ENCODE assay signal across 24 cellular contexts in the genomic region with DNA sequence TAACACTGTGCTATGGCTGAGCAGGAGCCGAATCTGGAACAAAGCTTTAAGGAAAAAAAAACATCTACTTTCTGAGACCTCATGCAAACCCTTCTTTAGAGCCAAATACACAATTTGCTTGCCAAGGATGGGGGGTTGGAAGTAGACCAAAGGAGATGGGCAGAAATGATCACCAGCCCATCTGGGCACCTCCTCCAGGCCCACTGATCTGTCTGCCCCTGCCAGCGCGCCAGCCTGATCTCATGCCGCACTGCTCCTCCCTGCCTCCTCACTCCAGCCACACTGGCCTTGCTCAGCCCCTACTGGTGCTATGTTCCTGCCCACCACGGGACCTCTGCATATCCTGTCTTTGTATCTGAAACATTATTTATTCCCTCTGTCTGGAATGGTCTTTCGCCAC.
"Had no signal": no experiment of that assay in that cellular context is flagged by ENCODE, and none has a peak within 500 bp of the region (broad histone marks: within the 10 kb centered on the region; RNA-seq: fewer than 3 reads in every experiment).

No MANE protein-coding gene starts in this region.

- H3K27me3 Mint-ChIP-seq: activated naive CD8-positive, alpha-beta T cell; activated T-helper 17 cell treated with anti-CD3 and anti-CD28 coated beads, Interleukin-2, amount 50 U/mL, for 72 hours; naive thymus-derived CD4-positive, alpha-beta T cell had no signal

- H3K27ac Mint-ChIP-seq: activated CD8-positive, alpha-beta T cell treated with anti-CD3 and anti-CD28 coated beads, Interleukin-2, amount 10 ng/mL, durations not matched to agents 7 days and 5 days; activated T-helper 17 cell treated with anti-CD3 and anti-CD28 coated beads, Interleukin-2, amount 50 U/mL, for 72 hours had no signal

- H3K4me3 ChIP-seq: breast epithelium, lower lobe of right lung, sigmoid colon, smooth muscle cell, upper lobe of right lung had no signal

- H3K9me3 ChIP-seq: breast epithelium, lower lobe of right lung, sigmoid colon, upper lobe of right lung had no signal

- H3K4me1 ChIP-seq: breast epithelium, lower lobe of right lung, upper lobe of right lung had no signal

- H3K27ac ChIP-seq: breast epithelium, lower lobe of right lung, sigmoid colon, upper lobe of right lung had no signal

- H3K4me1 Mint-ChIP-seq: activated T-helper 17 cell treated with anti-CD3 and anti-CD28 coated beads, Interleukin-2, amount 50 U/mL, for 72 hours; naive thymus-derived CD4-positive, alpha-beta T cell; neural crest cell had no signal

- H3K9me3 Mint-ChIP-seq: activated T-helper 17 cell treated with anti-CD3 and anti-CD28 coated beads, Interleukin-2, amount 50 U/mL, for 72 hours; naive thymus-derived CD4-positive, alpha-beta T cell; neural crest cell had no signal

- FAIRE-seq: endometrium, keratinocyte, TTC549 had no signal

- H3K4me3 Mint-ChIP-seq: activated CD8-positive, alpha-beta T cell treated with anti-CD3 and anti-CD28 coated beads, Interleukin-2, amount 10 ng/mL, durations not matched to agents 7 days and 5 days; activated naive CD8-positive, alpha-beta T cell; activated T-helper 17 cell treated with anti-CD3 and anti-CD28 coated beads, Interleukin-2, amount 50 U/mL, for 72 hours; naive thymus-derived CD4-positive, alpha-beta T cell; neural crest cell had no signal

- DNase-seq: activated CD4-positive, alpha-beta T cell treated with anti-CD3 and anti-CD28 coated beads for 1 hour; activated CD4-positive, alpha-beta T cell treated with anti-CD3 and anti-CD28 coated beads, Interleukin-2, amount 50 U/mL, for 1 hour; activated CD8-positive, alpha-beta T cell treated with anti-CD3 and anti-CD28 coated beads, Interleukin-2, amount 10 ng/mL, durations not matched to agents 7 days and 5 days; activated naive CD4-positive, alpha-beta T cell; erythroblast; foreskin fibroblast; lower lobe of right lung; naive thymus-derived CD4-positive, alpha-beta T cell; occipital lobe; sigmoid colon; stimulated activated CD4-positive, alpha-beta T cell treated with anti-CD3 and anti-CD28 coated beads, Interleukin-15, amount 100 ng/mL, for 24 hours; stimulated activated CD4-positive, alpha-beta T cell treated with anti-CD3 and anti-CD28 coated beads, Interleukin-2, amount 100 ng/mL, for 48 hours; stimulated activated naive CD4-positive, alpha-beta T cell treated with Interleukin-2 at 50 U/mL for 16 hours; T-helper 1 cell; upper lobe of right lung had no signal

- H3K27me3 ChIP-seq: breast epithelium, sigmoid colon, upper lobe of right lung had no signal

- ATAC-seq: activated CD8-positive, alpha-beta T cell treated with anti-CD3 and anti-CD28 coated beads, Interleukin-2, amount 10 ng/mL, durations not matched to agents 7 days and 5 days; activated T-helper 17 cell treated with anti-CD3 and anti-CD28 coated beads, Interleukin-2, amount 50 U/mL, for 72 hours; left lobe of liver; lower lobe of right lung; naive thymus-derived CD4-positive, alpha-beta T cell; upper lobe of right lung had no signal
